25 cellular contexts compared by ENCODE assay signal in the genomic region with DNA sequence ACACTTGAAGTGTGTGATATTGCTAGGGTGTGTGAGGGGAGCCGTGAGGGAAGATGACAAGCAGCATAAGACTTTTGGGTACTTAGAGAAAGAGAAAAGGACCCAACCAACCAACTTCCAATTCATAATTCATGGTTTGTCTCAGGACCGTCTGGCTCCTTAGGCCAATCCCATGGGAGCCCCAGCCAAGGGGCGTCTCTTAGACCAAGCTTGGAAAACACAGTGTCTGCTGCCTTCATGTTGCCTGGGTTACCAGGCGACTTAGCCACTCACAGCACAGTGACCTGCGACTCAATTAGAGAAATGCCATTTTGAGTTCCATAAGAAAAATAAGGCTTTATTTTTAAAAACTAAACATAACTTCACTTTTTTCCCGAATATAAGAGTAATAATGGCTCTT. TPM values are rescaled to one million over a fixed set of nuclear protein-coding genes. Genes with fewer than 3 reads are reported as not detected.
"Had no signal": no experiment of that assay in that cellular context is flagged by ENCODE, and none has a peak within 500 bp of the region (broad histone marks: within the 10 kb centered on the region; RNA-seq: fewer than 3 reads in every experiment).

No MANE protein-coding gene starts in this region.

- DNase-seq: islet precursor cell; left ventricle myocardium inferior; mesendoderm; mucosa of descending colon; naive thymus-derived CD4-positive, alpha-beta T cell; ovary; retina; right cardiac atrium; sigmoid colon; small intestine; spleen; stimulated activated CD4-positive, alpha-beta T cell treated with anti-CD3 and anti-CD28 coated beads, Interleukin-4, amount 100 ng/mL, for 24 hours; stimulated activated naive CD4-positive, alpha-beta T cell; tibial artery; trophoblast cell; upper lobe of right lung had no signal

- H3K27me3 Mint-ChIP-seq: naive thymus-derived CD4-positive, alpha-beta T cell; natural killer cell treated with Interleukin-12 subunit alpha and Interleukin-12 subunit beta and Interleukin-15 and Interleukin-18, amount 100 ng/mL, for 72 hours; progenitor cell of endocrine pancreas; stimulated activated naive CD8-positive, alpha-beta T cell treated with anti-CD3 and anti-CD28 coated beads, Interleukin-15, Interleukin-2, amounts not matched to agents 100 ng/mL and 50 ng/mL, for 24 hours had no signal

- H3K9me3 Mint-ChIP-seq: mesothelial cell of epicardium had no signal

- H3K27ac Mint-ChIP-seq: mesothelial cell of epicardium; natural killer cell treated with Interleukin-12 subunit alpha and Interleukin-12 subunit beta and Interleukin-15 and Interleukin-18, amount 100 ng/mL, for 72 hours; progenitor cell of endocrine pancreas; stimulated activated effector memory CD8-positive, alpha-beta T cell treated with anti-CD3 and anti-CD28 coated beads, Interleukin-12 subunit alpha, Interleukin-12 subunit beta, amount 100 ng/mL, for 72 hours; stimulated activated naive CD8-positive, alpha-beta T cell treated with anti-CD3 and anti-CD28 coated beads, Interleukin-15, Interleukin-2, amounts not matched to agents 100 ng/mL and 50 ng/mL, for 24 hours had no signal

- H3K36me3 ChIP-seq: left ventricle myocardium inferior, ovary, sigmoid colon, suprapubic skin, thoracic aorta, tibial artery, upper lobe of right lung had no signal

- H3K4me3 ChIP-seq: left ventricle myocardium inferior, lung, mucosa of descending colon, ovary, sigmoid colon, spleen, suprapubic skin, thoracic aorta, tibial artery, upper lobe of right lung had no signal

- H3K27me3 ChIP-seq: ovary, sigmoid colon, spleen, suprapubic skin, tibial artery, upper lobe of right lung had no signal

- ATAC-seq: mucosa of descending colon; naive thymus-derived CD4-positive, alpha-beta T cell; natural killer cell treated with Interleukin-12 subunit alpha and Interleukin-12 subunit beta and Interleukin-15 and Interleukin-18, amount 100 ng/mL, for 72 hours; stimulated activated effector memory CD8-positive, alpha-beta T cell treated with anti-CD3 and anti-CD28 coated beads, Interleukin-12 subunit alpha, Interleukin-12 subunit beta, amount 100 ng/mL, for 72 hours; upper lobe of right lung had no signal

- H3K4me3 Mint-ChIP-seq: mesothelial cell of epicardium; natural killer cell treated with Interleukin-12 subunit alpha and Interleukin-12 subunit beta and Interleukin-15 and Interleukin-18, amount 100 ng/mL, for 72 hours; stimulated activated effector memory CD8-positive, alpha-beta T cell treated with anti-CD3 and anti-CD28 coated beads, Interleukin-12 subunit alpha, Interleukin-12 subunit beta, amount 100 ng/mL, for 72 hours; stimulated activated naive CD8-positive, alpha-beta T cell treated with anti-CD3 and anti-CD28 coated beads, Interleukin-15, Interleukin-2, amounts not matched to agents 100 ng/mL and 50 ng/mL, for 24 hours had no signal

- H3K9me3 ChIP-seq: left ventricle myocardium inferior, mucosa of descending colon, ovary, sigmoid colon, suprapubic skin, thoracic aorta, tibial artery, upper lobe of right lung had no signal

- H3K27ac ChIP-seq: left ventricle myocardium inferior, ovary, sigmoid colon, spleen, suprapubic skin, thoracic aorta, tibial artery, upper lobe of right lung had no signal

- H3K36me3 Mint-ChIP-seq: stimulated activated effector memory CD8-positive, alpha-beta T cell treated with anti-CD3 and anti-CD28 coated beads, Interleukin-12 subunit alpha, Interleukin-12 subunit beta, amount 100 ng/mL, for 72 hours had no signal

- H3K4me1 ChIP-seq: left ventricle myocardium inferior, sigmoid colon, suprapubic skin, tibial artery, upper lobe of right lung had no signal

RNA-seq across cellular contexts. Expression of a gene that starts 42.6 kb away (rescaled TPM):
- total RNA-seq: myocyte, progenitor cell of endocrine pancreas had no signal
